In genomic region chr7:130527752-130528355, GRCh38 we compare ENCODE assay signal across 7 cellular contexts. TPM values are rescaled to one million over a fixed set of nuclear protein-coding genes. Genes with fewer than 3 reads are reported as not detected.
DNase-seq lines count a peak whose midpoint lies in the region; ATAC-seq and TF ChIP-seq lines count a peak whose summit lies in the region.
"Not testable (repeated sequence)": the region's sequence is repeated elsewhere in the genome, so short reads cannot be mapped to it uniquely, and the experiment has no call there.

No MANE protein-coding gene starts in this region.

- CTCF ChIA-PET in activated CD4-positive, alpha-beta memory T cell treated with anti-CD3 and anti-CD28 coated beads for 36 hours (lab: Charles Lee); activated CD8-positive, alpha-beta memory T cell treated with anti-CD3 and anti-CD28 coated beads, Interleukin-2, amount 10 ng/mL, durations not matched to agents 7 days and 5 days (lab: Charles Lee): not testable (repeated sequence)

- H3K9me3 Mint-ChIP-seq in activated CD4-positive, alpha-beta memory T cell treated with anti-CD3 and anti-CD28 coated beads for 36 hours; activated CD8-positive, alpha-beta memory T cell treated with anti-CD3 and anti-CD28 coated beads, Interleukin-2, amount 10 ng/mL, durations not matched to agents 7 days and 5 days (ENCODE audit: low read depth); activated naive CD8-positive, alpha-beta T cell treated with anti-CD3 and anti-CD28 coated beads, Interleukin-2, amount 50 U/mL, for 24 hours; nephron progenitor cell; stimulated activated effector memory CD8-positive, alpha-beta T cell treated with anti-CD3 and anti-CD28 coated beads, Interleukin-12 subunit alpha, Interleukin-12 subunit beta, amount 100 ng/mL, for 72 hours: not testable (repeated sequence)

- intact Hi-C loops in activated CD4-positive, alpha-beta memory T cell treated with anti-CD3 and anti-CD28 coated beads for 36 hours (cut with micrococcal nuclease); head of caudate nucleus (cut with DNase I): not testable (repeated sequence)

- H3K4me3 Mint-ChIP-seq in activated CD4-positive, alpha-beta memory T cell treated with anti-CD3 and anti-CD28 coated beads for 36 hours; activated CD8-positive, alpha-beta memory T cell treated with anti-CD3 and anti-CD28 coated beads, Interleukin-2, amount 10 ng/mL, durations not matched to agents 7 days and 5 days; activated naive CD8-positive, alpha-beta T cell treated with anti-CD3 and anti-CD28 coated beads, Interleukin-2, amount 50 U/mL, for 24 hours; nephron progenitor cell; stimulated activated effector memory CD8-positive, alpha-beta T cell treated with anti-CD3 and anti-CD28 coated beads, Interleukin-12 subunit alpha, Interleukin-12 subunit beta, amount 100 ng/mL, for 72 hours: not testable (repeated sequence)

- ATAC-seq in activated CD8-positive, alpha-beta memory T cell treated with anti-CD3 and anti-CD28 coated beads, Interleukin-2, amount 10 ng/mL, durations not matched to agents 7 days and 5 days = peak; percentile 59
- peak; percentile 64 for ATAC-seq in activated naive CD8-positive, alpha-beta T cell treated with anti-CD3 and anti-CD28 coated beads, Interleukin-2, amount 50 U/mL, for 24 hours
- peak; percentile 83 for ATAC-seq in stimulated activated effector memory CD8-positive, alpha-beta T cell treated with anti-CD3 and anti-CD28 coated beads, Interleukin-12 subunit alpha, Interleukin-12 subunit beta, amount 100 ng/mL, for 72 hours

- TF ChIP-seq CTCF in nephron progenitor cell (IDR thresholded peaks at IDR 0.05) = not testable (repeated sequence)

- peak; percentile 24 for DNase-seq in Jurkat, Clone E6-1 (ENCODE audit: low read depth, low spot score)
- not testable (repeated sequence) for DNase-seq in activated CD4-positive, alpha-beta memory T cell treated with anti-CD3 and anti-CD28 coated beads for 36 hours; activated naive CD8-positive, alpha-beta T cell treated with anti-CD3 and anti-CD28 coated beads, Interleukin-2, amount 50 U/mL, for 24 hours; nephron progenitor cell; stimulated activated effector memory CD8-positive, alpha-beta T cell treated with anti-CD3 and anti-CD28 coated beads, Interleukin-12 subunit alpha, Interleukin-12 subunit beta, amount 100 ng/mL, for 72 hours (ENCODE audit: low spot score in 2 of 2)
- peak; percentile 46 for DNase-seq in activated CD8-positive, alpha-beta memory T cell treated with anti-CD3 and anti-CD28 coated beads, Interleukin-2, amount 10 ng/mL, durations not matched to agents 7 days and 5 days
- DNase-seq in head of caudate nucleus = peak; percentile 21 to 92 (median 74)

- H3K36me3 Mint-ChIP-seq in activated CD4-positive, alpha-beta memory T cell treated with anti-CD3 and anti-CD28 coated beads for 36 hours; activated CD8-positive, alpha-beta memory T cell treated with anti-CD3 and anti-CD28 coated beads, Interleukin-2, amount 10 ng/mL, durations not matched to agents 7 days and 5 days; activated naive CD8-positive, alpha-beta T cell treated with anti-CD3 and anti-CD28 coated beads, Interleukin-2, amount 50 U/mL, for 24 hours (ENCODE audit: low read depth); stimulated activated effector memory CD8-positive, alpha-beta T cell treated with anti-CD3 and anti-CD28 coated beads, Interleukin-12 subunit alpha, Interleukin-12 subunit beta, amount 100 ng/mL, for 72 hours: not testable (repeated sequence)
- H3K36me3 Mint-ChIP-seq in nephron progenitor cell (ENCODE audit: low read depth) = peaks cover 21% of the 10 kb centered on the region

- not testable (repeated sequence) for H3K4me3 ChIP-seq in Jurkat, Clone E6-1 (ENCODE audit: low read length)

- POLR2A ChIA-PET in activated CD4-positive, alpha-beta memory T cell treated with anti-CD3 and anti-CD28 coated beads for 36 hours (lab: Charles Lee) = not testable (repeated sequence)

- not testable (repeated sequence) for H3K4me1 Mint-ChIP-seq in activated CD4-positive, alpha-beta memory T cell treated with anti-CD3 and anti-CD28 coated beads for 36 hours (ENCODE audit: low read depth); activated CD8-positive, alpha-beta memory T cell treated with anti-CD3 and anti-CD28 coated beads, Interleukin-2, amount 10 ng/mL, durations not matched to agents 7 days and 5 days; activated naive CD8-positive, alpha-beta T cell treated with anti-CD3 and anti-CD28 coated beads, Interleukin-2, amount 50 U/mL, for 24 hours
- H3K4me1 Mint-ChIP-seq in nephron progenitor cell = peaks cover 16% of the 10 kb centered on the region
- H3K4me1 Mint-ChIP-seq in stimulated activated effector memory CD8-positive, alpha-beta T cell treated with anti-CD3 and anti-CD28 coated beads, Interleukin-12 subunit alpha, Interleukin-12 subunit beta, amount 100 ng/mL, for 72 hours = peaks cover 11% of the 10 kb centered on the region

- H3K27me3 Mint-ChIP-seq in activated CD4-positive, alpha-beta memory T cell treated with anti-CD3 and anti-CD28 coated beads for 36 hours; activated CD8-positive, alpha-beta memory T cell treated with anti-CD3 and anti-CD28 coated beads, Interleukin-2, amount 10 ng/mL, durations not matched to agents 7 days and 5 days; activated naive CD8-positive, alpha-beta T cell treated with anti-CD3 and anti-CD28 coated beads, Interleukin-2, amount 50 U/mL, for 24 hours; nephron progenitor cell (ENCODE audit: low read depth, poor library complexity): not testable (repeated sequence)

- peak overlapping the region; percentile 3 for H3K27ac Mint-ChIP-seq in activated CD4-positive, alpha-beta memory T cell treated with anti-CD3 and anti-CD28 coated beads for 36 hours
- peak overlapping the region; percentile 35 for H3K27ac Mint-ChIP-seq in activated CD8-positive, alpha-beta memory T cell treated with anti-CD3 and anti-CD28 coated beads, Interleukin-2, amount 10 ng/mL, durations not matched to agents 7 days and 5 days
- H3K27ac Mint-ChIP-seq in activated naive CD8-positive, alpha-beta T cell treated with anti-CD3 and anti-CD28 coated beads, Interleukin-2, amount 50 U/mL, for 24 hours; stimulated activated effector memory CD8-positive, alpha-beta T cell treated with anti-CD3 and anti-CD28 coated beads, Interleukin-12 subunit alpha, Interleukin-12 subunit beta, amount 100 ng/mL, for 72 hours: not testable (repeated sequence)
- H3K27ac Mint-ChIP-seq in nephron progenitor cell = peak overlapping the region; percentile 7

RNA-seq across cellular contexts. Expression of gene MEST, which starts 36.0 kb away (rescaled TPM):
- polyA plus RNA-seq in Jurkat, Clone E6-1 (2012; ENCODE audit: insufficient read depth, insufficient read length) = not detected
- 1 to 10 TPM in 1 of 2 experiments, under 1 TPM in 1; 0.83 to 1.0 TPM for total RNA-seq in activated CD4-positive, alpha-beta memory T cell treated with anti-CD3 and anti-CD28 coated beads for 36 hours
- 1 to 10 TPM; 2.5 to 3.2 TPM for total RNA-seq in activated CD8-positive, alpha-beta memory T cell treated with anti-CD3 and anti-CD28 coated beads, Interleukin-2, amount 10 ng/mL, durations not matched to agents 7 days and 5 days
